In the genomic region with DNA sequence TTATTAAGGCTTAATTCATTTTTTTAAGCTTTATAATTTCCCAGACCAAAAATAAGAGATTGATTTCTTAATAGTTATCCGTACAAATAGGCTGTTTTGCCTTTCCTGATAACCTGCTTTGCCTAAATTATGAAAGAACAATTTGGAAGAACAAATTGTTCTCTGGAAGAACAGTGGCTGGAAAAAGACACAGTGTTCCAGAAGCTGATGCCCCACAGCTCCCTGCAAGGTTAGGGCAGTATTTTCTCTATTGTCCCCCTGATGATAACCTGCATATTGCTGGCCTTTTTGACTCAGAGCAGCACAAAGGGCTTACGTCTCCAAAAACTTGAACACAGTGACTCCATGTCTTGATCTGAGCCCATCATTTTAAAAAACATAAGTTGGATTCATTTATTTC, we compare ENCODE assay signal across 30 cellular contexts.
"Had no signal": no experiment of that assay in that cellular context is flagged by ENCODE, and none has a peak within 500 bp of the region (broad histone marks: within the 10 kb centered on the region; RNA-seq: fewer than 3 reads in every experiment).

No MANE protein-coding gene starts in this region.

- H3K36me3 ChIP-seq: breast epithelium, esophagus squamous epithelium, lower lobe of right lung, uterus had no signal

- H3K4me1 ChIP-seq: breast epithelium, esophagus squamous epithelium, lower lobe of right lung, psoas muscle, uterus had no signal

- H3K9me3 ChIP-seq: breast epithelium, esophagus squamous epithelium, lower lobe of right lung, psoas muscle, uterus had no signal

- H3K27ac ChIP-seq: breast epithelium, esophagus squamous epithelium, lower lobe of right lung, parathyroid adenoma, psoas muscle had no signal

- H3K4me3 ChIP-seq: breast epithelium, esophagus squamous epithelium, lower lobe of right lung, psoas muscle, uterus had no signal

- DNase-seq: activated B cell treated with CpG ODN at 0.5 μM for 24 hours; activated CD4-positive, alpha-beta T cell treated with anti-CD3 and anti-CD28 coated beads, Interleukin-2, amount 50 U/mL, for 1 hour; activated CD8-positive, alpha-beta T cell treated with anti-CD3 and anti-CD28 coated beads for 36 hours; activated gamma-delta T cell treated with Interleukin-2 at 50 U/mL for 16 hours; activated naive CD4-positive, alpha-beta T cell treated with anti-CD3 and anti-CD28 coated beads, Interleukin-2, amount 50 U/mL, for 16 hours; activated T-cell treated with anti-CD3 and anti-CD28 coated beads, Interleukin-2, amount 50 U/mL, for 4 hours; amniotic stem cell; dermis blood vessel endothelial cell; effector CD4-positive, alpha-beta T cell; esophagus squamous epithelium; foreskin melanocyte; glutamatergic neuron; hippocampal formation; left colon; lower lobe of right lung; mesenchymal stem cell; naive thymus-derived CD8-positive, alpha-beta T cell; nucleus accumbens; psoas muscle; stimulated activated CD4-positive, alpha-beta T cell treated with anti-CD3 and anti-CD28 coated beads, Interleukin-4, amount 100 ng/mL, for 4 hours; stimulated activated CD8-positive, alpha-beta memory T cell treated with anti-CD3 and anti-CD28 coated beads, Interleukin-4, amount 100 ng/mL, for 48 hours; stimulated activated naive CD8-positive, alpha-beta T cell treated with anti-CD3 and anti-CD28 coated beads, Interleukin-15, amount 100 ng/mL, for 72 hours; substantia nigra; T-helper 1 cell; trophoblast cell; uterus had no signal

- ATAC-seq: activated CD8-positive, alpha-beta T cell treated with anti-CD3 and anti-CD28 coated beads for 36 hours; activated T-cell treated with anti-CD3 and anti-CD28 coated beads, Interleukin-2, amount 50 U/mL, for 4 hours; activated T-helper 17 cell treated with anti-CD3 and anti-CD28 coated beads, Interleukin-2, amount 50 U/mL, for 72 hours; left colon; lower lobe of right lung; naive thymus-derived CD8-positive, alpha-beta T cell; stimulated activated memory B cell treated with anti-CD40 and anti-IgM and Interleukin-4, amounts not matched to agents 10 μg/mL and 1 μg/mL and 100 μg/mL, for 72 hours; stimulated activated naive CD8-positive, alpha-beta T cell treated with anti-CD3 and anti-CD28 coated beads, Interleukin-15, amount 100 ng/mL, for 72 hours had no signal

- H3K27me3 ChIP-seq: breast epithelium, esophagus squamous epithelium, uterus had no signal
